Comparison of ENCODE assay signal across 8 cellular contexts in the genomic region with DNA sequence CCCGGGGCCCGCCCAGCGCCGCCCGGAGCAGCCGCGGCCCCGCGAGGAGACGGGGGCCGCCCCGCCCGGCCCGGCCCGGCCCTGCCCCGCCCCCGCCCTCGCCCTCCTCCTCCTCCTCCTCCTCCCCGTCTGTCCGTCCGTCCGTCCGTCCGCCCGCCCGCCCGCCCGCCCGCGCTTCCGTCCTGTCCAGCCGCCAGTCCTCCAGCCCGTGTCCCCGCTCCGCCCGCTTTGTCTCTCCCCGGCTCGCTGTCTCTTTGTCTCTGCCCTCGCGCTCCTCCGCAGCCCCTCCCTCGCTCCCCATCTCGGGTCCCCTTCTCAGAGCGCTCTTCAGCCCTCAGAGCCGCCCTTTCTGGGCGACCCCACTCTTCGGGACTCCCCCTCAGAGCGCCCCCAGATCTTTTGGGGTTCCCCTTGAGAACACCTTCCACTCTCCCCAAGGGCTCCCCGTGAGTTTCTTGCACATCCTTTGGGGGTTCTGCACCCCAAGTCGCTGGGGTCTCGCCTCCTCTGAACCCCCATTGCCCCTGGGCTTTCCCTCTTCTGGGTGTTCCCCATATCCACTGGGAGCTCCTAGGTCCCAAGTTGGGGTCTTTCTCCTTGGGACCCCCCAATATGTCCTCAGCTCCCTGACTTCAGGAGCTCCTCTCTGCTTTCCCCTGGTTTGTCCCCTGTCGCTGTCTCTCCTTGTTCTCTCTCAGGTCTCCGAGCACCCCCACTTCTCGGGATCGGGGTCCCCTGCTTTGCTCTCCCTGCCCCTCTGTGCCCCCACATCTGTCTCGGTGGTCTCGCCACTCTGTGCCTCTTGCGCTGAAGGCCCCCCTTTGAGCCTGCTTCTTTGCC.
DNase-seq lines count a peak whose midpoint lies in the region; ATAC-seq and TF ChIP-seq lines count a peak whose summit lies in the region.

No MANE protein-coding gene starts in this region.

- H3K27me3 Mint-ChIP-seq in activated B cell treated with CpG ODN at 0.5 μM for 24 hours: no peaks in the 10 kb centered on the region
- no peaks in the 10 kb centered on the region for H3K27me3 Mint-ChIP-seq in dendritic cell treated with granulocyte-macrophage colony-stimulating factor and Interleukin-4, amounts not matched to agents 40 ng/mL and 50 ng/mL, for 4 days

- intact Hi-C loops in activated B cell treated with CpG ODN at 0.5 μM for 24 hours (cut with micrococcal nuclease): loop anchor here (1.0 to 10.0 kb wide), 9 partner anchors 10 to 1787 kb away; partner anchors contain the start of genes DSN1, EDEM2, NDRG3 and PIGU
- intact Hi-C loops in dendritic cell treated with granulocyte-macrophage colony-stimulating factor and Interleukin-4, amounts not matched to agents 40 ng/mL and 50 ng/mL, for 4 days (cut with micrococcal nuclease): loop anchor here (5.0 kb wide), 1 partner anchor 145 kb away; the partner anchor contains the start of gene RAB5IF
- intact Hi-C loops in left lung (cut with DNase I): no loop called here

- no peaks in the 10 kb centered on the region for H3K36me3 ChIP-seq in left lung

- peak overlapping the region; percentile 88 for H3K27ac Mint-ChIP-seq in activated B cell treated with CpG ODN at 0.5 μM for 24 hours
- peak overlapping the region; percentile 93 for H3K27ac Mint-ChIP-seq in dendritic cell treated with granulocyte-macrophage colony-stimulating factor and Interleukin-4, amounts not matched to agents 40 ng/mL and 50 ng/mL, for 4 days

- H3K27me3 ChIP-seq in left lung: no peaks in the 10 kb centered on the region

- no peaks in the 10 kb centered on the region for H3K9me3 Mint-ChIP-seq in activated B cell treated with CpG ODN at 0.5 μM for 24 hours
- no peaks in the 10 kb centered on the region for H3K9me3 Mint-ChIP-seq in dendritic cell treated with granulocyte-macrophage colony-stimulating factor and Interleukin-4, amounts not matched to agents 40 ng/mL and 50 ng/mL, for 4 days

- POLR2A ChIA-PET in activated B cell treated with CpG ODN at 0.5 μM for 24 hours (lab: Charles Lee): interaction anchor here (0.7 to 2.1 kb wide), 9 partner anchors 9 to 405 kb away, joined by 3 to 11 read pairs (median 4); partner anchors contain the start of genes DSN1 and RAB5IF

- peak overlapping the region; percentile 90 for H3K4me3 Mint-ChIP-seq in activated B cell treated with CpG ODN at 0.5 μM for 24 hours
- H3K4me3 Mint-ChIP-seq in dendritic cell treated with granulocyte-macrophage colony-stimulating factor and Interleukin-4, amounts not matched to agents 40 ng/mL and 50 ng/mL, for 4 days: peak overlapping the region; percentile 95

- no peaks in the 10 kb centered on the region for H3K36me3 Mint-ChIP-seq in activated B cell treated with CpG ODN at 0.5 μM for 24 hours (ENCODE audit: low read depth)
- peaks cover 14% of the 10 kb centered on the region for H3K36me3 Mint-ChIP-seq in dendritic cell treated with granulocyte-macrophage colony-stimulating factor and Interleukin-4, amounts not matched to agents 40 ng/mL and 50 ng/mL, for 4 days (ENCODE audit: low read depth)

- DNase-seq in AG20443 (ENCODE audit: low spot score): peak; percentile 62
- DNase-seq in HuH-7.5 (ENCODE audit: low spot score): peak; percentile 65
- peak; percentile 30 for DNase-seq in activated B cell treated with CpG ODN at 0.5 μM for 24 hours
- peak; percentile 70 to 90 for DNase-seq in left lung
- DNase-seq in stimulated activated naive CD4-positive, alpha-beta T cell treated with Interleukin-2 at 50 U/mL for 16 hours (lab: John Stamatoyannopoulos, UW): peak; percentile 50

- peaks cover 24 to 56% of the 10 kb centered on the region in 2 donors for H3K4me1 ChIP-seq in left lung

- in situ Hi-C loops in GM18951 (cut with MboI; ENCODE audit: low sequenced_read_pairs, unreplicated experiment): no loop called here

- CTCF ChIA-PET in activated B cell treated with CpG ODN at 0.5 μM for 24 hours (lab: Charles Lee): interaction anchor here (0.6 kb wide), 1 partner anchor 323 kb away, joined by 3 read pairs; no protein-coding TSS in a partner anchor

- peak; percentile 31 for TF ChIP-seq POLR2A in GM18951 (IDR thresholded peaks at IDR 0.05; ENCODE audit: extremely low read depth, insufficient read depth, insufficient read length)

- H3K4me1 Mint-ChIP-seq in activated B cell treated with CpG ODN at 0.5 μM for 24 hours: peaks cover 55% of the 10 kb centered on the region
- H3K4me1 Mint-ChIP-seq in dendritic cell treated with granulocyte-macrophage colony-stimulating factor and Interleukin-4, amounts not matched to agents 40 ng/mL and 50 ng/mL, for 4 days (ENCODE audit: low read depth): peaks cover 58% of the 10 kb centered on the region

- TF ChIP-seq CTCF in activated B cell treated with CpG ODN at 0.5 μM for 24 hours (IDR thresholded peaks at IDR 0.05) (no peak), left lung (IDR thresholded peaks at IDR 0.05) (no peak)

- peak overlapping the region; percentile 74 to 79 for H3K4me3 ChIP-seq in left lung

- H3K27ac ChIP-seq in left lung: peak overlapping the region; percentile 92

- no peaks in the 10 kb centered on the region for H3K9me3 ChIP-seq in left lung

- ATAC-seq in activated B cell treated with CpG ODN at 0.5 μM for 24 hours (ENCODE audit: low read depth): peak; percentile 43
- ATAC-seq in left lung: peak; percentile 21
- ATAC-seq in GM18909 (IDR thresholded peaks at IDR 0.05; ENCODE audit: poor library complexity, unreplicated experiment): no peak

Comparison
In these comparisons a context has a peak if more than half of its experiments do, and no peak if none do; other contexts are left out.
1. DNase-seq: peak in every context shown above with its lines; median percentile 80 in left lung; 65 in HuH-7.5; 62 in AG20443; 50 in stimulated activated naive CD4-positive, alpha-beta T cell treated with Interleukin-2 at 50 U/mL for 16 hours; 30 in activated B cell treated with CpG ODN at 0.5 μM for 24 hours.
2. intact Hi-C loops: an anchor here in activated B cell treated with CpG ODN at 0.5 μM for 24 hours (1.0 to 10.0 kb wide) and dendritic cell treated with granulocyte-macrophage colony-stimulating factor and Interleukin-4, amounts not matched to agents 40 ng/mL and 50 ng/mL, for 4 days (5.0 kb wide); none called in left lung.